Comparison of ENCODE assay signal across 1 cellular context in genomic region chr5:149442563-149443182, GRCh38.
TF ChIP-seq lines count a peak whose summit lies in the region.

No MANE protein-coding gene starts in this region.

TF ChIP-seq in K562, 482 proteins besides CTCF, POLR2A, EP300 and RAD21 (continued from another document and continues in another):
- TF ChIP-seq ZNF589 (CRISPR knock-in tag; IDR thresholded peaks at IDR 0.05; ENCODE audit: low read depth) (no peak), ZFP91 (CRISPR knock-in tag; IDR thresholded peaks at IDR 0.05) (no peak), TFAM (CRISPR knock-in tag; conservative IDR thresholded peaks at IDR 0.05) (no peak), ZBED1 (IDR thresholded peaks at IDR 0.05) (no peak), RBM34 (IDR thresholded peaks at IDR 0.05; ENCODE audit: borderline replicate concordance, insufficient read depth, low read length) (no peak), HDGF (IDR thresholded peaks at IDR 0.05) (no peak), SAFB2 (IDR thresholded peaks at IDR 0.05; ENCODE audit: borderline replicate concordance, low read depth, low read length, severe bottlenecking) (no peak), NCOA4 (IDR thresholded peaks at IDR 0.05; ENCODE audit: partially characterized antibody) (no peak), RBFOX2 (IDR thresholded peaks at IDR 0.05; ENCODE audit: low read depth, low read length) (no peak), MBD2 (IDR thresholded peaks at IDR 0.05; ENCODE audit: borderline replicate concordance, low read depth) (no peak), TEAD1 (CRISPR knock-in tag; IDR thresholded peaks at IDR 0.05) (no peak), ZNF121 (CRISPR knock-in tag; conservative IDR thresholded peaks at IDR 0.05) (no peak), EHMT2 (IDR thresholded peaks at IDR 0.05) (no peak), PPARD (CRISPR knock-in tag; IDR thresholded peaks at IDR 0.05) (no peak), HMG20A (CRISPR knock-in tag; conservative IDR thresholded peaks at IDR 0.05) (no peak), ZNF239 (CRISPR knock-in tag; IDR thresholded peaks at IDR 0.05) (no peak), KLF16 (IDR thresholded peaks at IDR 0.05) (0 out of 2 replicates have a peak, but pooled peaks have one; percentile 33), SMARCB1 (IDR thresholded peaks at IDR 0.05; ENCODE audit: insufficient read length, low read depth) (no peak), RCOR1 (IDR thresholded peaks at IDR 0.05; ENCODE audit: borderline replicate concordance in 1 of 2, low read depth in 2 of 2, low read length in 2 of 2) (peak in 1 of 2 experiments; percentile 41; a peak in 1 of 4 replicates), PHTF2 (CRISPR knock-in tag; IDR thresholded peaks at IDR 0.05) (no peak), TCFL5 (CRISPR knock-in tag; conservative IDR thresholded peaks at IDR 0.05) (no peak), ZNF232 (CRISPR knock-in tag; IDR thresholded peaks at IDR 0.05) (no peak), ZNF766 (CRISPR knock-in tag; conservative IDR thresholded peaks at IDR 0.05) (no peak), ZFP1 (CRISPR knock-in tag; IDR thresholded peaks at IDR 0.05) (no peak), OTX1 (CRISPR knock-in tag; IDR thresholded peaks at IDR 0.05) (no peak), XRCC5 (IDR thresholded peaks at IDR 0.05; ENCODE audit: low read depth, low read length) (0 out of 2 replicates have a peak, but pooled peaks have one; percentile 68), C11orf30 (IDR thresholded peaks at IDR 0.05; ENCODE audit: low read depth) (no peak), NCOA2 (IDR thresholded peaks at IDR 0.05; ENCODE audit: partially characterized antibody in 2 of 2) (no peak), HNRNPH1 (optimal IDR thresholded peaks at IDR 0.05; ENCODE audit: low read depth, low read length) (no peak), HNRNPLL (IDR thresholded peaks at IDR 0.05; ENCODE audit: low read depth, low read length, poor library complexity, severe bottlenecking) (no peak), BRD9 (IDR thresholded peaks at IDR 0.05; ENCODE audit: low read depth, partially characterized antibody) (no peak), ZNF217 (CRISPR knock-in tag; IDR thresholded peaks at IDR 0.05) (no peak), ZNF644 (tag; IDR thresholded peaks at IDR 0.05; ENCODE audit: low read depth) (no peak), ZNF778 (CRISPR knock-in tag; IDR thresholded peaks at IDR 0.05) (no peak), ZKSCAN8 (CRISPR knock-in tag; IDR thresholded peaks at IDR 0.05) (no peak), FOXM1 (IDR thresholded peaks at IDR 0.05; ENCODE audit: low read depth) (no peak), FOXM1 (CRISPR knock-in tag; IDR thresholded peaks at IDR 0.05; ENCODE audit: low read depth) (no peak), KAT7 (CRISPR knock-in tag; IDR thresholded peaks at IDR 0.05; ENCODE audit: borderline replicate concordance) (0 out of 2 replicates have a peak, but pooled peaks have one; percentile 28), FOXJ2 (tag; IDR thresholded peaks at IDR 0.05) (no peak), CBFB (CRISPR knock-in tag; IDR thresholded peaks at IDR 0.05) (peak; percentile 37; the same call in 1 of the 2 replicates), ZNF408 (CRISPR knock-in tag; IDR thresholded peaks at IDR 0.05; ENCODE audit: low read depth) (no peak), USF2 (CRISPR knock-in tag; IDR thresholded peaks at IDR 0.05) (no peak), ZNF407 (IDR thresholded peaks at IDR 0.05; ENCODE audit: low read depth) (no peak), NR2F6 (CRISPR knock-in tag; IDR thresholded peaks at IDR 0.05) (no peak), SFPQ (IDR thresholded peaks at IDR 0.05; ENCODE audit: low read depth, low read length) (no peak), PURB (CRISPR knock-in tag; IDR thresholded peaks at IDR 0.05; ENCODE audit: low read depth) (no peak), XRCC3 (IDR thresholded peaks at IDR 0.05) (no peak)
- TF ChIP-seq, protein P1, sequence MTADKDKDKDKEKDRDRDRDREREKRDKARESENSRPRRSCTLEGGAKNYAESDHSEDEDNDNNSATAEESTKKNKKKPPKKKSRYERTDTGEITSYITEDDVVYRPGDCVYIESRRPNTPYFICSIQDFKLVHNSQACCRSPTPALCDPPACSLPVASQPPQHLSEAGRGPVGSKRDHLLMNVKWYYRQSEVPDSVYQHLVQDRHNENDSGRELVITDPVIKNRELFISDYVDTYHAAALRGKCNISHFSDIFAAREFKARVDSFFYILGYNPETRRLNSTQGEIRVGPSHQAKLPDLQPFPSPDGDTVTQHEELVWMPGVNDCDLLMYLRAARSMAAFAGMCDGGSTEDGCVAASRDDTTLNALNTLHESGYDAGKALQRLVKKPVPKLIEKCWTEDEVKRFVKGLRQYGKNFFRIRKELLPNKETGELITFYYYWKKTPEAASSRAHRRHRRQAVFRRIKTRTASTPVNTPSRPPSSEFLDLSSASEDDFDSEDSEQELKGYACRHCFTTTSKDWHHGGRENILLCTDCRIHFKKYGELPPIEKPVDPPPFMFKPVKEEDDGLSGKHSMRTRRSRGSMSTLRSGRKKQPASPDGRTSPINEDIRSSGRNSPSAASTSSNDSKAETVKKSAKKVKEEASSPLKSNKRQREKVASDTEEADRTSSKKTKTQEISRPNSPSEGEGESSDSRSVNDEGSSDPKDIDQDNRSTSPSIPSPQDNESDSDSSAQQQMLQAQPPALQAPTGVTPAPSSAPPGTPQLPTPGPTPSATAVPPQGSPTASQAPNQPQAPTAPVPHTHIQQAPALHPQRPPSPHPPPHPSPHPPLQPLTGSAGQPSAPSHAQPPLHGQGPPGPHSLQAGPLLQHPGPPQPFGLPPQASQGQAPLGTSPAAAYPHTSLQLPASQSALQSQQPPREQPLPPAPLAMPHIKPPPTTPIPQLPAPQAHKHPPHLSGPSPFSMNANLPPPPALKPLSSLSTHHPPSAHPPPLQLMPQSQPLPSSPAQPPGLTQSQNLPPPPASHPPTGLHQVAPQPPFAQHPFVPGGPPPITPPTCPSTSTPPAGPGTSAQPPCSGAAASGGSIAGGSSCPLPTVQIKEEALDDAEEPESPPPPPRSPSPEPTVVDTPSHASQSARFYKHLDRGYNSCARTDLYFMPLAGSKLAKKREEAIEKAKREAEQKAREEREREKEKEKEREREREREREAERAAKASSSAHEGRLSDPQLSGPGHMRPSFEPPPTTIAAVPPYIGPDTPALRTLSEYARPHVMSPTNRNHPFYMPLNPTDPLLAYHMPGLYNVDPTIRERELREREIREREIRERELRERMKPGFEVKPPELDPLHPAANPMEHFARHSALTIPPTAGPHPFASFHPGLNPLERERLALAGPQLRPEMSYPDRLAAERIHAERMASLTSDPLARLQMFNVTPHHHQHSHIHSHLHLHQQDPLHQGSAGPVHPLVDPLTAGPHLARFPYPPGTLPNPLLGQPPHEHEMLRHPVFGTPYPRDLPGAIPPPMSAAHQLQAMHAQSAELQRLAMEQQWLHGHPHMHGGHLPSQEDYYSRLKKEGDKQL (CRISPR knock-in tag; IDR thresholded peaks at IDR 0.05; ENCODE audit: borderline replicate concordance), result no peak
- TF ChIP-seq, protein P2, sequence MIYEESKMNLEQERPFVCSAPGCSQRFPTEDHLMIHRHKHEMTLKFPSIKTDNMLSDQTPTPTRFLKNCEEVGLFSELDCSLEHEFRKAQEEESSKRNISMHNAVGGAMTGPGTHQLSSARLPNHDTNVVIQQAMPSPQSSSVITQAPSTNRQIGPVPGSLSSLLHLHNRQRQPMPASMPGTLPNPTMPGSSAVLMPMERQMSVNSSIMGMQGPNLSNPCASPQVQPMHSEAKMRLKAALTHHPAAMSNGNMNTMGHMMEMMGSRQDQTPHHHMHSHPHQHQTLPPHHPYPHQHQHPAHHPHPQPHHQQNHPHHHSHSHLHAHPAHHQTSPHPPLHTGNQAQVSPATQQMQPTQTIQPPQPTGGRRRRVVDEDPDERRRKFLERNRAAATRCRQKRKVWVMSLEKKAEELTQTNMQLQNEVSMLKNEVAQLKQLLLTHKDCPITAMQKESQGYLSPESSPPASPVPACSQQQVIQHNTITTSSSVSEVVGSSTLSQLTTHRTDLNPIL (CRISPR knock-in tag; IDR thresholded peaks at IDR 0.05), result no peak
